ENCODE assay signal across 11 cellular contexts in the genomic region with DNA sequence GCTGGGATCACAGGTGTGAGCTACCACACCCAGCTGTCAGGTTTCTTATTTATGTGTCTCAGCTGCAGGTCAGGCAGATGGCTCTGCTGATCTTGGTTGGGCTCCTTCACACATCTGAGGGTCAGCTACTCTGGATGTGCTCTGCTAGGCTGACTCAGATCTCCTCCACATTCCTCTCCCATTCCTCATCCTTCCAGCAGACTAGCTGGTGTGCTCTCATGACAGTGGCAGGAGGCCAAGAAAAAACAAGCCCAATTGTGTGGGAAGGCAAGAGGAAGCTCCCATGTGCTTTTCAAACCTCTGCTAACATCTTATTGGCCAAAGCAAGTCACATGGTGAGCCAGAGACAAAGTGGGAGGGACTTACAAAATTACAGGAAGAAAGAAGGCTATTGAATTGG. TPM values are rescaled to one million over a fixed set of nuclear protein-coding genes. Genes with fewer than 3 reads are reported as not detected.
A peak's percentile ranks its signal among the peaks of the same experiment; 100 is the strongest.
DNase-seq lines count a peak whose midpoint lies in the region; ATAC-seq, FAIRE-seq and TF ChIP-seq lines count a peak whose summit lies in the region.
"Had no signal": no experiment of that assay in that cellular context is flagged by ENCODE, and none has a peak within 500 bp of the region (broad histone marks: within the 10 kb centered on the region; RNA-seq: fewer than 3 reads in every experiment).

No MANE protein-coding gene starts in this region.

- intact Hi-C loops in CD4-positive, alpha-beta T cell (cut with DNase I, micrococcal nuclease): no loop called here
- intact Hi-C loops in lower leg skin (cut with DNase I; ENCODE audit: low total_unique reads): no loop called here

- no peaks in the 10 kb centered on the region for H3K27me3 ChIP-seq in KMS-11 (ENCODE audit: insufficient read depth, low read depth)
- H3K27me3 ChIP-seq in astrocyte (ENCODE audit: insufficient read depth, low read length): no peaks in the 10 kb centered on the region
- H3K27me3 ChIP-seq in CD4-positive, alpha-beta T cell (ENCODE audit: control insufficient read depth, insufficient read depth, low read length): no peaks in the 10 kb centered on the region

- CTCF ChIA-PET in CD4-positive, alpha-beta T cell (lab: Charles Lee): interaction anchor here (0.8 kb wide), 1 partner anchor 13 kb away, joined by 3 read pairs; no protein-coding TSS in a partner anchor
- CTCF ChIA-PET in T-cell (lab: Charles Lee): interaction anchor here (0.5 to 1.0 kb wide), 5 partner anchors 11 to 782 kb away, joined by 3 to 5 read pairs (median 4); no protein-coding TSS in a partner anchor

- H3K36me3 ChIP-seq in KMS-11 (ENCODE audit: insufficient read depth) (no peaks in the 10 kb centered on the region), astrocyte (ENCODE audit: insufficient read depth, low read length) (no peaks in the 10 kb centered on the region)

- H3K27ac Mint-ChIP-seq in astrocyte (ENCODE audit: unreplicated experiment): peak overlapping the region; percentile 91
- H3K27ac Mint-ChIP-seq in CD4-positive, alpha-beta T cell: no peak overlapping the region
- no peak overlapping the region for H3K27ac Mint-ChIP-seq in T-cell
- H3K27ac Mint-ChIP-seq: activated naive CD8-positive, alpha-beta T cell treated with anti-CD3 and anti-CD28 coated beads, Interleukin-2, amount 10 ng/mL, durations not matched to agents 7 days and 5 days; naive thymus-derived CD4-positive, alpha-beta T cell; stimulated activated naive CD8-positive, alpha-beta T cell treated with anti-CD3 and anti-CD28 coated beads, Interleukin-15, Interleukin-2, amounts not matched to agents 100 ng/mL and 50 ng/mL, for 24 hours had no signal

- H3K4me3 Mint-ChIP-seq in astrocyte (ENCODE audit: unreplicated experiment) (no peak overlapping the region), T-cell (no peak overlapping the region)
- no peak overlapping the region for H3K4me3 Mint-ChIP-seq in CD4-positive, alpha-beta T cell
- H3K4me3 Mint-ChIP-seq: activated naive CD8-positive, alpha-beta T cell treated with anti-CD3 and anti-CD28 coated beads, Interleukin-2, amount 10 ng/mL, durations not matched to agents 7 days and 5 days; naive thymus-derived CD4-positive, alpha-beta T cell; stimulated activated naive CD8-positive, alpha-beta T cell treated with anti-CD3 and anti-CD28 coated beads, Interleukin-15, Interleukin-2, amounts not matched to agents 100 ng/mL and 50 ng/mL, for 24 hours had no signal

- H3K9me3 Mint-ChIP-seq in astrocyte (ENCODE audit: unreplicated experiment) (peaks cover 10% of the 10 kb centered on the region), T-cell (peaks cover 0 to 4% (median 0%) of the 10 kb centered on the region in 3 donors)
- no peaks in the 10 kb centered on the region for H3K9me3 Mint-ChIP-seq in CD4-positive, alpha-beta T cell
- H3K9me3 Mint-ChIP-seq: activated naive CD8-positive, alpha-beta T cell treated with anti-CD3 and anti-CD28 coated beads, Interleukin-2, amount 10 ng/mL, durations not matched to agents 7 days and 5 days; stimulated activated naive CD8-positive, alpha-beta T cell treated with anti-CD3 and anti-CD28 coated beads, Interleukin-15, Interleukin-2, amounts not matched to agents 100 ng/mL and 50 ng/mL, for 24 hours had no signal

- no peak overlapping the region for H3K9ac ChIP-seq in KMS-11
- H3K9ac ChIP-seq in astrocyte (ENCODE audit: low read length): no peak overlapping the region

- DNase-seq in COR-L47 (lab: John Stamatoyannopoulos, UW): peak; percentile 36
- peak; percentile 94 for DNase-seq in astrocyte (ENCODE audit: low read depth)
- DNase-seq in lung microvascular endothelial cell (ENCODE audit: low read depth in 2 of 2): peak; percentile 66 to 91
- DNase-seq in CD4-positive, alpha-beta T cell: no peak
- DNase-seq in T-cell: no peak
- no peak for DNase-seq in lower leg skin (ENCODE audit: low spot score in 2 of 2)
- DNase-seq: activated naive CD8-positive, alpha-beta T cell treated with anti-CD3 and anti-CD28 coated beads, Interleukin-2, amount 10 ng/mL, durations not matched to agents 7 days and 5 days; naive thymus-derived CD4-positive, alpha-beta T cell had no signal

- no peak overlapping the region for H3K4me3 ChIP-seq in KMS-11 (IDR thresholded peaks at IDR 0.05; ENCODE audit: insufficient read depth, low read depth, low read length)
- H3K4me3 ChIP-seq in astrocyte (ENCODE audit: insufficient read depth, low read depth, low read length): no peak overlapping the region
- no peak overlapping the region for H3K4me3 ChIP-seq in lower leg skin (ENCODE audit: low read depth, poor library complexity, severe bottlenecking)

- ATAC-seq in GM19467 (IDR thresholded peaks at IDR 0.05; ENCODE audit: unreplicated experiment) (no peak), T-cell (replicated peaks in 1 of 4) (no peak)
- no peak for ATAC-seq in CD4-positive, alpha-beta T cell (ENCODE audit: poor library complexity)
- ATAC-seq: naive thymus-derived CD4-positive, alpha-beta T cell had no signal

- no peak for TF ChIP-seq POLR2A in lower leg skin (IDR thresholded peaks at IDR 0.05)

- H4K20me1 ChIP-seq in KMS-11 (ENCODE audit: insufficient read depth): no peaks in the 10 kb centered on the region
- no peaks in the 10 kb centered on the region for H4K20me1 ChIP-seq in astrocyte (ENCODE audit: insufficient read depth, low read length)

- H3K27me3 Mint-ChIP-seq in astrocyte (ENCODE audit: low read depth, unreplicated experiment) (no peaks in the 10 kb centered on the region), T-cell (peaks cover 0 to 2% of the 10 kb centered on the region in 2 donors)
- peaks cover 4% of the 10 kb centered on the region for H3K27me3 Mint-ChIP-seq in CD4-positive, alpha-beta T cell
- H3K27me3 Mint-ChIP-seq: stimulated activated naive CD8-positive, alpha-beta T cell treated with anti-CD3 and anti-CD28 coated beads, Interleukin-15, Interleukin-2, amounts not matched to agents 100 ng/mL and 50 ng/mL, for 24 hours had no signal

- H2AFZ ChIP-seq in KMS-11 (ENCODE audit: low read depth): peak overlapping the region; percentile 48
- peak overlapping the region; percentile 29 for H2AFZ ChIP-seq in astrocyte (ENCODE audit: low read depth, low read length)

- H3K4me2 ChIP-seq in KMS-11: no peak overlapping the region
- no peak overlapping the region for H3K4me2 ChIP-seq in astrocyte (ENCODE audit: low read length)

- no peaks in the 10 kb centered on the region for H3K9me3 ChIP-seq in astrocyte (ENCODE audit: insufficient read depth, low read depth, low read length)
- H3K9me3 ChIP-seq in CD4-positive, alpha-beta T cell (ENCODE audit: control insufficient read depth, low read length): no peaks in the 10 kb centered on the region

- POLR2A ChIA-PET in CD4-positive, alpha-beta T cell (lab: Charles Lee): interaction anchor here (0.7 kb wide), 1 partner anchor 16 kb away, joined by 3 read pairs; no protein-coding TSS in a partner anchor
- POLR2A ChIA-PET in T-cell (lab: Charles Lee): interaction anchor here in 1 of 2 donors (0.6 kb wide), 1 partner anchor 373 kb away, joined by 3 read pairs; no protein-coding TSS in a partner anchor

- TF ChIP-seq CTCF in KMS-11 (conservative IDR thresholded peaks at IDR 0.05; ENCODE audit: low read depth, low read length) (no peak), astrocyte (IDR thresholded peaks at IDR 0.05; ENCODE audit: insufficient read depth, low read depth, low read length) (no peak), lower leg skin (IDR thresholded peaks at IDR 0.05) (no peak)
- TF ChIP-seq CTCF in CD4-positive, alpha-beta T cell (IDR thresholded peaks at IDR 0.05): no peak

- H3K79me2 ChIP-seq in KMS-11 (ENCODE audit: insufficient read depth, low read depth): no peaks in the 10 kb centered on the region
- H3K79me2 ChIP-seq in astrocyte (ENCODE audit: insufficient read depth, low read length): no peaks in the 10 kb centered on the region

- H3K36me3 Mint-ChIP-seq in astrocyte (ENCODE audit: low read depth, unreplicated experiment) (peaks cover 5% of the 10 kb centered on the region), T-cell (no peaks in the 10 kb centered on the region)
- H3K36me3 Mint-ChIP-seq in CD4-positive, alpha-beta T cell (ENCODE audit: low read depth): no peaks in the 10 kb centered on the region
- H3K36me3 Mint-ChIP-seq: activated naive CD8-positive, alpha-beta T cell treated with anti-CD3 and anti-CD28 coated beads, Interleukin-2, amount 10 ng/mL, durations not matched to agents 7 days and 5 days had no signal

- H3K4me1 Mint-ChIP-seq in astrocyte (ENCODE audit: low read depth, unreplicated experiment) (peaks cover 8% of the 10 kb centered on the region), T-cell (peaks cover 3 to 6% (median 5%) of the 10 kb centered on the region in 3 donors)
- H3K4me1 Mint-ChIP-seq in CD4-positive, alpha-beta T cell (ENCODE audit: low read depth): peaks cover 4% of the 10 kb centered on the region

- H3K27ac ChIP-seq in KMS-11 (no peak overlapping the region), astrocyte (ENCODE audit: low read depth, low read length) (peak overlapping the region; percentile 44)
- H3K27ac ChIP-seq in CD4-positive, alpha-beta T cell (ENCODE audit: low read depth, low read length): no peak overlapping the region

- no peak for FAIRE-seq in astrocyte (lab: Jason Lieb, UNC)

- H3K4me1 ChIP-seq in KMS-11 (ENCODE audit: low read depth, poor library complexity, severe bottlenecking) (peaks cover 15% of the 10 kb centered on the region), astrocyte (ENCODE audit: insufficient read depth, low read length) (no peaks in the 10 kb centered on the region)

RNA-seq across cellular contexts. Expression of gene MSH6, which starts 11.7 kb away (rescaled TPM):
- 53.8 and 55.0 TPM in 2 replicates for total RNA-seq in astrocyte
- 13.5 and 13.7 TPM in 2 replicates for total RNA-seq in lung microvascular endothelial cell
- 10 to 100 TPM; 37.3 to 38.5 TPM for total RNA-seq in CD4-positive, alpha-beta T cell
- 10 to 100 TPM; 32.6 to 46.0 (median 43.8) TPM for total RNA-seq in T-cell
- 10 to 100 TPM; 22.6 to 40.9 (median 34.7) TPM for total RNA-seq in lower leg skin

Comparison
In these comparisons a context has a peak if more than half of its experiments do, and no peak if none do; other contexts are left out.
1. DNase-seq: peak in COR-L47 (single experiment), astrocyte (single experiment) and lung microvascular endothelial cell (2 of 2); none in CD4-positive, alpha-beta T cell (0 of 10), T-cell (0 of 34) and lower leg skin (0 of 2).